32 cellular contexts compared by ENCODE assay signal in the genomic region with DNA sequence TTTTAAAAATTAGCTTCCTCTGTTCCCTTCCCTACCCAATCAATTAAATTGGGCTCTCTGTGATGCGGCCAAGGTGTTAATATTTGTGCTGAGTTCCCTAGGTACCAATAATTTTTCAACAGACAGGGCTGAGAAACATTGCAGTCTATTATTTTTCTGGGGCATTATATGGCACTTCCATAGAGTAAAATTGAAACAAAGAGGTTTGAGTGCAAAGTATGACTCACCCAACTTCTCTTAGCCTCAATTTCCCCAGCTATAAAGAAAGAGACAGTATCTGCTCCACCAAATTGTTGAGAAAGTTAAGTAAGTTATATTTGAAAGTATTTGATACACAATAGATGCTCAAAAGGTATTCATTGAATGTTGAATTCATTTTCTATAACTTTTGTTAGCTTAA.
"Had no signal": no experiment of that assay in that cellular context is flagged by ENCODE, and none has a peak within 500 bp of the region (broad histone marks: within the 10 kb centered on the region; RNA-seq: fewer than 3 reads in every experiment).

No MANE protein-coding gene starts in this region.

- ATAC-seq: activated T-cell treated with anti-CD3 and anti-CD28 coated beads, Interleukin-2, amount 50 U/mL, for 4 hours; K562; PC-3 had no signal

- H3K9me3 Mint-ChIP-seq: activated B cell treated with CpG ODN at 0.5 μM for 24 hours; activated CD4-positive, alpha-beta memory T cell treated with anti-CD3 and anti-CD28 coated beads for 36 hours; activated naive CD4-positive, alpha-beta T cell treated with anti-CD3 and anti-CD28 coated beads, Interleukin-2, amount 10 ng/mL, durations not matched to agents 7 days and 5 days; activated naive CD8-positive, alpha-beta T cell treated with anti-CD3 and anti-CD28 coated beads, Interleukin-2, amount 10 ng/mL, durations not matched to agents 7 days and 5 days; activated T-cell treated with anti-CD3 and anti-CD28 coated beads, Interleukin-2, amount 50 U/mL, for 4 hours; activated T-helper 1 cell treated with anti-CD3 and anti-CD28 coated beads, Interleukin-12 subunit alpha, Interleukin-12 subunit beta, Interleukin-2, Interleukin-4 antibody, amounts not matched to agents 30 ng/mL and 10 ng/mL and 1 ng/mL, durations not matched to agents 14 hours and 24 hours and 36 hours; central memory CD8-positive, alpha-beta T cell had no signal

- DNase-seq: activated B cell treated with CpG ODN at 0.5 μM for 24 hours; activated CD4-positive, alpha-beta memory T cell treated with anti-CD3 and anti-CD28 coated beads for 36 hours; activated CD4-positive, alpha-beta T cell treated with anti-CD3 and anti-CD28 coated beads for 48 hours; activated CD4-positive, CD25-positive, alpha-beta regulatory T cell treated with anti-CD3 and anti-CD28 coated beads, Interleukin-2, amount 50 U/mL, for 72 hours; activated CD8-positive, alpha-beta memory T cell treated with anti-CD3 and anti-CD28 coated beads, Interleukin-2, amount 50 U/mL, for 4 hours; activated effector memory CD4-positive, alpha-beta T cell treated with Interleukin-2 at 50 U/mL for 16 hours; activated naive CD4-positive, alpha-beta T cell treated with anti-CD3 and anti-CD28 coated beads, Interleukin-2, amount 10 ng/mL, durations not matched to agents 7 days and 5 days; activated naive CD8-positive, alpha-beta T cell treated with anti-CD3 and anti-CD28 coated beads, Interleukin-2, amount 10 ng/mL, durations not matched to agents 7 days and 5 days; activated T-cell treated with anti-CD3 and anti-CD28 coated beads for 4 hours; activated T-cell treated with anti-CD3 and anti-CD28 coated beads, Interleukin-2, amount 50 U/mL, for 4 hours; amygdala; NCI-H1105 treated with DMSO at 0.1 percent for 48 hours; NCI-H1436; NCI-H1694; NCI-H2029; NCI-H510A; NCI-H526; NCI-H748 treated with DMSO at 0.1 percent for 48 hours; NK-92 treated with Interleukin-12 subunit alpha and Interleukin-12 subunit beta, amount 100 ng/mL, for 24 hours; PC-3; Right ventricle myocardium superior; SW 1271; T-helper 1 cell; T-helper 2 cell; T-helper 9 cell had no signal

- H3K9me3 ChIP-seq: ascending aorta had no signal

- H3K27me3 Mint-ChIP-seq: activated naive CD4-positive, alpha-beta T cell treated with anti-CD3 and anti-CD28 coated beads, Interleukin-2, amount 10 ng/mL, durations not matched to agents 7 days and 5 days had no signal

- H3K27ac Mint-ChIP-seq: activated B cell treated with CpG ODN at 0.5 μM for 24 hours; activated CD4-positive, alpha-beta memory T cell treated with anti-CD3 and anti-CD28 coated beads for 36 hours; activated naive CD4-positive, alpha-beta T cell treated with anti-CD3 and anti-CD28 coated beads, Interleukin-2, amount 10 ng/mL, durations not matched to agents 7 days and 5 days; activated naive CD8-positive, alpha-beta T cell treated with anti-CD3 and anti-CD28 coated beads, Interleukin-2, amount 10 ng/mL, durations not matched to agents 7 days and 5 days; activated T-helper 1 cell treated with anti-CD3 and anti-CD28 coated beads, Interleukin-12 subunit alpha, Interleukin-12 subunit beta, Interleukin-2, Interleukin-4 antibody, amounts not matched to agents 30 ng/mL and 10 ng/mL and 1 ng/mL, durations not matched to agents 14 hours and 24 hours and 36 hours had no signal

- H3K36me3 ChIP-seq: ascending aorta, cardiac muscle cell had no signal

- H3K4me3 Mint-ChIP-seq: activated B cell treated with CpG ODN at 0.5 μM for 24 hours; activated CD4-positive, alpha-beta memory T cell treated with anti-CD3 and anti-CD28 coated beads for 36 hours; activated naive CD4-positive, alpha-beta T cell treated with anti-CD3 and anti-CD28 coated beads, Interleukin-2, amount 10 ng/mL, durations not matched to agents 7 days and 5 days; activated naive CD8-positive, alpha-beta T cell treated with anti-CD3 and anti-CD28 coated beads, Interleukin-2, amount 10 ng/mL, durations not matched to agents 7 days and 5 days; activated T-cell treated with anti-CD3 and anti-CD28 coated beads, Interleukin-2, amount 50 U/mL, for 4 hours; activated T-helper 1 cell treated with anti-CD3 and anti-CD28 coated beads, Interleukin-12 subunit alpha, Interleukin-12 subunit beta, Interleukin-2, Interleukin-4 antibody, amounts not matched to agents 30 ng/mL and 10 ng/mL and 1 ng/mL, durations not matched to agents 14 hours and 24 hours and 36 hours; central memory CD8-positive, alpha-beta T cell had no signal

- H3K4me1 ChIP-seq: ascending aorta had no signal

- H3K27me3 ChIP-seq: ascending aorta, cardiac muscle cell had no signal

- H3K36me3 Mint-ChIP-seq: activated CD4-positive, alpha-beta memory T cell treated with anti-CD3 and anti-CD28 coated beads for 36 hours; activated naive CD4-positive, alpha-beta T cell treated with anti-CD3 and anti-CD28 coated beads, Interleukin-2, amount 10 ng/mL, durations not matched to agents 7 days and 5 days; activated naive CD8-positive, alpha-beta T cell treated with anti-CD3 and anti-CD28 coated beads, Interleukin-2, amount 10 ng/mL, durations not matched to agents 7 days and 5 days had no signal

- H3K4me1 Mint-ChIP-seq: activated B cell treated with CpG ODN at 0.5 μM for 24 hours; central memory CD8-positive, alpha-beta T cell had no signal

- H3K4me3 ChIP-seq: ascending aorta, cardiac muscle cell, K562 had no signal

- H3K27ac ChIP-seq: ascending aorta, cardiac muscle cell, RWPE1, VCaP had no signal
